Comparison of ENCODE assay signal across 1 cellular context in the genomic region with DNA sequence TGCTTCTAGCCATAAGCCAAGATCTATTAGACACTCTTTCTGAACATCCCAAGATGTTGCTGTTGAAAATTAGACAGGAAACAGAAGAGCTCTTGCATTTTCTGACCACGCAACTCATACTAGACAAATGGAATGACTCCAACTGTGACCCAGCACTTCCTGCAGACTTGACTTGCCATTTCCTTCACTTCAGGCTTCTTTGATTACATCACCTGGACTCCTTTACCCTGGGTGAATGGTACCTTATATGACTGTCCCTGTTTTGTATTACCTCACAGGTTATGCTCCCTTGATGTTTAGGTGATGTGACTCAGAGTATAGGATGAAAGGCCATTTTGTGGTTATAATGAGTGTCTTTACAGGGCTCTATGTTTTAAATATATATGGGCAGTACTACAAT.
TF ChIP-seq lines count a peak whose summit lies in the region.

No MANE protein-coding gene starts in this region.

TF ChIP-seq in SK-N-SH, 30 proteins besides CTCF, POLR2A, EP300 and RAD21 (continued from another document):
- TF ChIP-seq, protein P1, sequence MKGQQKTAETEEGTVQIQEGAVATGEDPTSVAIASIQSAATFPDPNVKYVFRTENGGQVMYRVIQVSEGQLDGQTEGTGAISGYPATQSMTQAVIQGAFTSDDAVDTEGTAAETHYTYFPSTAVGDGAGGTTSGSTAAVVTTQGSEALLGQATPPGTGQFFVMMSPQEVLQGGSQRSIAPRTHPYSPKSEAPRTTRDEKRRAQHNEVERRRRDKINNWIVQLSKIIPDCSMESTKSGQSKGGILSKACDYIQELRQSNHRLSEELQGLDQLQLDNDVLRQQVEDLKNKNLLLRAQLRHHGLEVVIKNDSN (IDR thresholded peaks at IDR 0.05; ENCODE audit: borderline replicate concordance, low read depth), result no peak
- TF ChIP-seq ELF1 (IDR thresholded peaks at IDR 0.05) (no peak), FOXJ3 (CRISPR knock-in tag; IDR thresholded peaks at IDR 0.05) (no peak), USF2 (IDR thresholded peaks at IDR 0.05; ENCODE audit: borderline replicate concordance, low read depth, low read length) (no peak)
